ENCODE assay signal across 18 cellular contexts in the genomic region with DNA sequence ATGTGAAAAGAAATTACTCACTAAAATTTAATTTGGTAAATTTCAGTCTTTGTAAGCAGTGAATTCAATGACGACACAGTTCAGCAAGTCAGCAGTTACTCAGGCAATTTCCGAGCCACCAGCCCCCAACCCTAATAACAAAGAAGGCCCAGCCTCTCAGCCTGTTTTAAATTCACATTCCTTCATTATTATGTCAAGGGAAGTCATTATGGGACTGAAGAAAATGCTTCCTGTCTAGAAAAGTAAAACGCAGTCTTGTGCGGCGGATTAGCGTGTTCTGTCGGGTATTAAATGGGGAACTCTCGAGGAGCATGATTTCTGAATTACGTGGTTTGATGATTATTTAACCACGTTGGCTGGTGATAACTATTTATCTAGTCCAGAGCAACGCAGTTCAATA.
A peak's percentile ranks its signal among the peaks of the same experiment; 100 is the strongest.
DNase-seq lines count a peak whose midpoint lies in the region; ATAC-seq and TF ChIP-seq lines count a peak whose summit lies in the region.
"Had no signal": no experiment of that assay in that cellular context is flagged by ENCODE, and none has a peak within 500 bp of the region (broad histone marks: within the 10 kb centered on the region; RNA-seq: fewer than 3 reads in every experiment).

No MANE protein-coding gene starts in this region.

- no peak overlapping the region for H3K4me3 ChIP-seq in AG10803 (ENCODE audit: low read length)
- peak overlapping the region; percentile 15 for H3K4me3 ChIP-seq in epithelial cell of proximal tubule (ENCODE audit: low read depth, low read length)
- H3K4me3 ChIP-seq: A549, upper lobe of right lung had no signal

- DNase-seq in AG10803 (ENCODE audit: low read depth), result peak; percentile 8
- peak; percentile 4 for DNase-seq in RPMI7951 (ENCODE audit: low read depth)
- peak; percentile 71 for DNase-seq in epithelial cell of proximal tubule (ENCODE audit: low read depth)
- no peak for DNase-seq in activated CD8-positive, alpha-beta T cell treated with anti-CD3 and anti-CD28 coated beads, Interleukin-2, amount 10 ng/mL, durations not matched to agents 7 days and 5 days
- DNase-seq in natural killer cell, result no peak
- DNase-seq: activated CD8-positive, alpha-beta T cell treated with anti-CD3 and anti-CD28 coated beads for 36 hours; GOT3; islet precursor cell; NCI-H1092 treated with DMSO at 0.1 percent for 48 hours; NCI-H2171; right cardiac atrium; stimulated activated CD4-positive, alpha-beta T cell treated with anti-CD3 and anti-CD28 coated beads, Interleukin-2, amount 100 ng/mL, for 24 hours; upper lobe of right lung had no signal

- POLR2A ChIA-PET in activated CD8-positive, alpha-beta T cell treated with anti-CD3 and anti-CD28 coated beads, Interleukin-2, amount 10 ng/mL, durations not matched to agents 7 days and 5 days (lab: Charles Lee), result no interaction called here

- H3K36me3 Mint-ChIP-seq in nephron (ENCODE audit: low read depth) (no peaks in the 10 kb centered on the region), natural killer cell (no peaks in the 10 kb centered on the region)
- H3K36me3 Mint-ChIP-seq in activated CD8-positive, alpha-beta T cell treated with anti-CD3 and anti-CD28 coated beads, Interleukin-2, amount 10 ng/mL, durations not matched to agents 7 days and 5 days (ENCODE audit: low read depth), result no peaks in the 10 kb centered on the region

- CTCF ChIA-PET in activated CD8-positive, alpha-beta T cell treated with anti-CD3 and anti-CD28 coated beads, Interleukin-2, amount 10 ng/mL, durations not matched to agents 7 days and 5 days (lab: Charles Lee), result no interaction called here

- H3K4me3 Mint-ChIP-seq in nephron (no peak overlapping the region), natural killer cell (no peak overlapping the region)
- H3K4me3 Mint-ChIP-seq in activated CD8-positive, alpha-beta T cell treated with anti-CD3 and anti-CD28 coated beads, Interleukin-2, amount 10 ng/mL, durations not matched to agents 7 days and 5 days, result no peak overlapping the region
- H3K4me3 Mint-ChIP-seq: activated CD8-positive, alpha-beta T cell treated with anti-CD3 and anti-CD28 coated beads for 36 hours had no signal

- H3K27ac Mint-ChIP-seq in nephron (peak overlapping the region; percentile 68 to 94 (median 89)), natural killer cell (no peak overlapping the region)
- H3K27ac Mint-ChIP-seq in activated CD8-positive, alpha-beta T cell treated with anti-CD3 and anti-CD28 coated beads, Interleukin-2, amount 10 ng/mL, durations not matched to agents 7 days and 5 days, result no peak overlapping the region
- H3K27ac Mint-ChIP-seq: activated CD8-positive, alpha-beta T cell treated with anti-CD3 and anti-CD28 coated beads for 36 hours; activated T-helper 2 cell treated with anti-CD3 and anti-CD28 coated beads, Interferon-gamma antibody, Interleukin-2, Interleukin-4, amounts not matched to agents 10 μg/mL and 5 μg/mL and 100 μg/mL, durations not matched to agents 14 hours and 24 hours and 36 hours had no signal

- peaks cover 5% of the 10 kb centered on the region for H3K4me1 Mint-ChIP-seq in nephron
- no peaks in the 10 kb centered on the region for H3K4me1 Mint-ChIP-seq in activated CD8-positive, alpha-beta T cell treated with anti-CD3 and anti-CD28 coated beads, Interleukin-2, amount 10 ng/mL, durations not matched to agents 7 days and 5 days (ENCODE audit: low read depth)
- no peaks in the 10 kb centered on the region for H3K4me1 Mint-ChIP-seq in natural killer cell

- intact Hi-C loops in natural killer cell (cut with micrococcal nuclease), result no loop called here

- no peaks in the 10 kb centered on the region for H3K9me3 Mint-ChIP-seq in nephron
- no peaks in the 10 kb centered on the region for H3K9me3 Mint-ChIP-seq in activated CD8-positive, alpha-beta T cell treated with anti-CD3 and anti-CD28 coated beads, Interleukin-2, amount 10 ng/mL, durations not matched to agents 7 days and 5 days (ENCODE audit: insufficient read depth)
- no peaks in the 10 kb centered on the region for H3K9me3 Mint-ChIP-seq in natural killer cell
- H3K9me3 Mint-ChIP-seq: activated CD8-positive, alpha-beta T cell treated with anti-CD3 and anti-CD28 coated beads for 36 hours; activated T-helper 2 cell treated with anti-CD3 and anti-CD28 coated beads, Interferon-gamma antibody, Interleukin-2, Interleukin-4, amounts not matched to agents 10 μg/mL and 5 μg/mL and 100 μg/mL, durations not matched to agents 14 hours and 24 hours and 36 hours had no signal

- TF ChIP-seq CTCF in AG10803 (conservative IDR thresholded peaks at IDR 0.05; ENCODE audit: low read length) (no peak), epithelial cell of proximal tubule (conservative IDR thresholded peaks at IDR 0.05; ENCODE audit: low read depth, low read length) (no peak), nephron (IDR thresholded peaks at IDR 0.05; ENCODE audit: unreplicated experiment in 3 of 3) (no peak), natural killer cell (IDR thresholded peaks at IDR 0.05) (no peak)

- H3K27me3 Mint-ChIP-seq in nephron (ENCODE audit: low read depth) (peaks cover 27% of the 10 kb centered on the region), natural killer cell (ENCODE audit: low read depth in 2 of 2) (peaks cover 29 to 30% of the 10 kb centered on the region in 2 donors)
- H3K27me3 Mint-ChIP-seq in activated CD8-positive, alpha-beta T cell treated with anti-CD3 and anti-CD28 coated beads, Interleukin-2, amount 10 ng/mL, durations not matched to agents 7 days and 5 days (ENCODE audit: low read depth), result peaks cover 4% of the 10 kb centered on the region

- no peak for ATAC-seq in GM18520 (IDR thresholded peaks at IDR 0.05; ENCODE audit: unreplicated experiment)
- no peak for ATAC-seq in GM18873 (IDR thresholded peaks at IDR 0.05; ENCODE audit: low FRiP score, unreplicated experiment)
- ATAC-seq in activated CD8-positive, alpha-beta T cell treated with anti-CD3 and anti-CD28 coated beads, Interleukin-2, amount 10 ng/mL, durations not matched to agents 7 days and 5 days, result no peak
- ATAC-seq in natural killer cell, result no peak
- ATAC-seq: A549; activated CD8-positive, alpha-beta T cell treated with anti-CD3 and anti-CD28 coated beads for 36 hours; right cardiac atrium; upper lobe of right lung had no signal

Comparison
In these comparisons a context has a peak if more than half of its experiments do, and no peak if none do; other contexts are left out.
1. DNase-seq: peak in AG10803 (single experiment), RPMI7951 (single experiment) and epithelial cell of proximal tubule (single experiment); none in activated CD8-positive, alpha-beta T cell treated with anti-CD3 and anti-CD28 coated beads, Interleukin-2, amount 10 ng/mL, durations not matched to agents 7 days and 5 days (single experiment) and natural killer cell (single experiment).
2. H3K27ac Mint-ChIP-seq: peak in nephron (3 of 3); none in activated CD8-positive, alpha-beta T cell treated with anti-CD3 and anti-CD28 coated beads, Interleukin-2, amount 10 ng/mL, durations not matched to agents 7 days and 5 days (single experiment) and natural killer cell (0 of 2).